ENCODE assay signal across 25 cellular contexts in the genomic region with DNA sequence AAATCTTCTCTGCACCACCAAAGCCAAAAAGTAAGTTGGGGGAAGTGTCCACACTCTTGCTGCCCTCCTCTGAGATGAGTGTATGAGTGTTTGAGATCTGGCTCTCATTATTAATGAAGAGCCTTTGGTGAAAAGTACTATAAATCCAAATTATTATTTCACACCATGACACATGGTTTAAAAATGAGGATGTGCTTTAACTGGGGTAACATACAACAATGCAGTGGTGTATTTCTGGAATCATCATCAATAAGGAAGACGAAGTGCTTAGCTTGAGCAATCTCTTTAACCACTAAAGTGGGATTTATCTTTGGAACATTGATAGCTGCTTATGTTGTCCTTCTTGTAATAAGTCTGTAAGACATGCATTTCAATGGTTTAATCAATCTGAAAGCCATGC.
"Had no signal": no experiment of that assay in that cellular context is flagged by ENCODE, and none has a peak within 500 bp of the region (broad histone marks: within the 10 kb centered on the region; RNA-seq: fewer than 3 reads in every experiment).

No MANE protein-coding gene starts in this region.

- DNase-seq: activated B cell treated with CpG ODN at 0.5 μM for 24 hours; activated CD4-positive, alpha-beta T cell treated with anti-CD3 and anti-CD28 coated beads for 36 hours; activated CD4-positive, alpha-beta T cell treated with anti-CD3 and anti-CD28 coated beads, Interleukin-2, amount 50 U/mL, for 4 hours; activated CD8-positive, alpha-beta memory T cell treated with anti-CD3 and anti-CD28 coated beads for 24 hours; activated CD8-positive, alpha-beta memory T cell treated with anti-CD3 and anti-CD28 coated beads, Interleukin-2, amount 50 U/mL, for 4 hours; activated naive CD4-positive, alpha-beta T cell; activated T-cell treated with anti-CD3 and anti-CD28 coated beads, Interleukin-2, amount 50 U/mL, for 4 hours; amniotic stem cell; cerebellar nuclear complex; cortex of kidney; endodermal cell; esophagus squamous epithelium; foreskin melanocyte; kidney glomerular epithelial cell; left ventricle myocardium superior; midbrain; ovary; psoas muscle; right cardiac atrium; stimulated activated CD4-positive, alpha-beta T cell treated with anti-CD3 and anti-CD28 coated beads, Interleukin-1b, Interleukin-23, amount 100 ng/mL, for 48 hours; substantia nigra; T-helper 9 cell; thyroid gland had no signal

- H3K36me3 ChIP-seq: esophagus squamous epithelium, ovary, thyroid gland had no signal

- H3K4me1 ChIP-seq: esophagus squamous epithelium, psoas muscle, thyroid gland had no signal

- H3K27ac ChIP-seq: esophagus squamous epithelium, ovary, psoas muscle, skin epidermis, thyroid gland had no signal

- H3K4me3 ChIP-seq: esophagus squamous epithelium, ovary, psoas muscle, skin epidermis, thyroid gland had no signal

- H3K9me3 ChIP-seq: esophagus squamous epithelium, ovary, psoas muscle, thyroid gland had no signal

- ATAC-seq: activated CD4-positive, alpha-beta T cell treated with anti-CD3 and anti-CD28 coated beads for 36 hours; activated T-cell treated with anti-CD3 and anti-CD28 coated beads, Interleukin-2, amount 50 U/mL, for 4 hours; left ventricle myocardium superior; natural killer cell treated with Interleukin-12 subunit alpha and Interleukin-12 subunit beta and Interleukin-15 and Interleukin-18, amount 100 ng/mL, for 72 hours; psoas muscle; right cardiac atrium had no signal

- H3K27me3 ChIP-seq: ovary, thyroid gland had no signal
